15 cellular contexts compared by ENCODE assay signal in the genomic region with DNA sequence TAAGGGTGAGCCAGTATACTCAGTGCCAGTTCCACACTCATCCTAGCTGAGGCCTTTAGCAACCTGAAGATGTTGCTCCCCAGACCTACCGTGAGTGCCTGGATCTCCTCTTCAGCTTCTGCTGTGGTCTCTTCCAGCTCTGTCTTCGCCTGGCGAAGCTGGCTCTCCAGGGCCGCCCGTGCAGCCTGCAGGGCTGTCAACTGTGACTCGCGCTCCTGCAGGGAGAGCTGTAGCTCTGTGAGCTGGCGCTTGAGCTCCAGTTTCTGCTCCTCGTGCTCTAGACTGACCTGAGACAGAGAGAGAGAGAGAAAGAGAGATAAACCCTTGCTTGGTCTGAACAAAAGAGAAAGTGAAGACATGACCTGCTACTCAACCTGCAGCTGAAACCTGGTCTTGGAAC.
DNase-seq lines count a peak whose midpoint lies in the region; ATAC-seq and TF ChIP-seq lines count a peak whose summit lies in the region.
"Had no signal": no experiment of that assay in that cellular context is flagged by ENCODE, and none has a peak within 500 bp of the region (broad histone marks: within the 10 kb centered on the region; RNA-seq: fewer than 3 reads in every experiment).

No MANE protein-coding gene starts in this region.

- BruUV-seq in PC-3 (replicated peaks; lab: Mats Ljungman, UMichigan) (no TSS peak), PC-9 (replicated peaks; lab: Mats Ljungman, UMichigan) (no TSS peak), MCF 10A (replicated peaks; lab: Mats Ljungman, UMichigan) (no TSS peak)

- no peaks in the 10 kb centered on the region for H3K4me1 Mint-ChIP-seq in nephron progenitor cell
- H3K4me1 Mint-ChIP-seq in MCF 10A (ENCODE audit: insufficient read depth, unreplicated experiment) = no peaks in the 10 kb centered on the region
- H3K4me1 Mint-ChIP-seq: B cell, IgD-negative memory B cell had no signal

- H3K4me3 ChIP-seq in PC-3 (ENCODE audit: low read length) (no peak overlapping the region), epithelial cell of proximal tubule (ENCODE audit: low read depth, low read length) (peak overlapping the region; percentile 41), PC-9 (no peak overlapping the region)

- H3K36me3 Mint-ChIP-seq in nephron progenitor cell (ENCODE audit: low read depth) = peaks cover 83% of the 10 kb centered on the region
- peaks cover 7% of the 10 kb centered on the region for H3K36me3 Mint-ChIP-seq in MCF 10A (ENCODE audit: insufficient read depth, unreplicated experiment)

- CTCF ChIA-PET in PC-3 (lab: Charles Lee) = no interaction called here
- CTCF ChIA-PET in PC-9 (lab: Charles Lee) = no interaction called here
- CTCF ChIA-PET in MCF 10A (lab: Yijun Ruan, JAX) = interaction anchor here (0.7 to 1.7 kb wide), 2 partner anchors 11 to 53 kb away, joined by 3 to 6 read pairs; no protein-coding TSS in a partner anchor

- H3K4me3 Mint-ChIP-seq in nephron progenitor cell = no peak overlapping the region
- H3K4me3 Mint-ChIP-seq in MCF 10A (ENCODE audit: unreplicated experiment) = no peak overlapping the region
- H3K4me3 Mint-ChIP-seq: B cell; CD4-positive, alpha-beta T cell; IgD-negative memory B cell had no signal

- no peak overlapping the region for H3K4me2 ChIP-seq in PC-3 (ENCODE audit: low read length)
- H3K4me2 ChIP-seq in PC-9 = no peak overlapping the region

- H3F3A ChIP-seq in PC-3 (ENCODE audit: low read length, unreplicated experiment) (no peaks in the 10 kb centered on the region), PC-9 (ENCODE audit: insufficient read depth, low read depth) (no peaks in the 10 kb centered on the region)

- intact Hi-C loops in PC-3 (cut with micrococcal nuclease) = no loop called here
- intact Hi-C loops in PC-9 (cut with micrococcal nuclease; ENCODE audit: unreplicated experiment) = no loop called here
- intact Hi-C loops in MCF 10A (cut with micrococcal nuclease) = no loop called here

- H3K4me1 ChIP-seq in PC-3 (ENCODE audit: insufficient read depth, low read length) = no peaks in the 10 kb centered on the region
- H3K4me1 ChIP-seq in PC-9 (replicated peaks; ENCODE audit: insufficient read depth) = no peaks in the 10 kb centered on the region

- H3K9me3 ChIP-seq in PC-3 (ENCODE audit: low read length) (no peaks in the 10 kb centered on the region), PC-9 (ENCODE audit: insufficient read depth, low read depth) (no peaks in the 10 kb centered on the region)

- no peaks in the 10 kb centered on the region for H3K27me3 ChIP-seq in PC-3 (ENCODE audit: low read length)
- H3K27me3 ChIP-seq in PC-9 (ENCODE audit: insufficient read depth, low read depth) = no peaks in the 10 kb centered on the region

- H3K27ac ChIP-seq in PC-3 (ENCODE audit: low read length) (no peak overlapping the region), PC-9 (no peak overlapping the region)

- H2AFZ ChIP-seq in PC-3 (ENCODE audit: low read length) (no peak overlapping the region), PC-9 (no peak overlapping the region)

- TF ChIP-seq CTCF in PC-3 (conservative IDR thresholded peaks at IDR 0.05; ENCODE audit: low read depth, low read length) (no peak), epithelial cell of proximal tubule (conservative IDR thresholded peaks at IDR 0.05; ENCODE audit: low read depth, low read length) (no peak), nephron progenitor cell (IDR thresholded peaks at IDR 0.05) (no peak), PC-9 (conservative IDR thresholded peaks at IDR 0.05) (no peak), MCF 10A (IDR thresholded peaks at IDR 0.05; ENCODE audit: unreplicated experiment) (no peak)

- peak; percentile 33; the same call in 1 of the 2 replicates for ATAC-seq in PC-3
- ATAC-seq: HCT116 had no signal

- H3K36me3 ChIP-seq in PC-3 (ENCODE audit: low read depth, low read length) (peaks cover 50% of the 10 kb centered on the region), PC-9 (ENCODE audit: low read depth) (no peaks in the 10 kb centered on the region)

- no peak overlapping the region for H3K9ac ChIP-seq in PC-3 (ENCODE audit: low read length)

- H3K9me3 Mint-ChIP-seq in nephron progenitor cell (peaks cover 2% of the 10 kb centered on the region), MCF 10A (ENCODE audit: unreplicated experiment) (no peaks in the 10 kb centered on the region)
- H3K9me3 Mint-ChIP-seq: CD4-positive, alpha-beta T cell; IgD-negative memory B cell had no signal

- POLR2A ChIA-PET in PC-3 (lab: Charles Lee; ENCODE audit: unreplicated experiment) = no interaction called here
- POLR2A ChIA-PET in PC-9 (lab: Charles Lee; ENCODE audit: unreplicated experiment) = no interaction called here
- POLR2A ChIA-PET in MCF 10A (lab: Yijun Ruan, JAX) = interaction anchor here (0.8 kb wide), 1 partner anchor 29 kb away, joined by 3 read pairs; no protein-coding TSS in a partner anchor

- H3K27ac Mint-ChIP-seq in nephron progenitor cell (peak overlapping the region; percentile 28), MCF 10A (ENCODE audit: low read depth, unreplicated experiment) (no peak overlapping the region)
- H3K27ac Mint-ChIP-seq: B cell; CD4-positive, alpha-beta T cell; IgD-negative memory B cell had no signal

- no peaks in the 10 kb centered on the region for H3K27me3 Mint-ChIP-seq in nephron progenitor cell (ENCODE audit: low read depth, poor library complexity)
- H3K27me3 Mint-ChIP-seq in MCF 10A (ENCODE audit: insufficient read depth, unreplicated experiment) = no peaks in the 10 kb centered on the region
- H3K27me3 Mint-ChIP-seq: B cell; CD4-positive, alpha-beta T cell; IgD-negative memory B cell had no signal

- H3K79me2 ChIP-seq in PC-3 (ENCODE audit: low read length) (no peaks in the 10 kb centered on the region), PC-9 (ENCODE audit: low read depth) (no peaks in the 10 kb centered on the region)

- DNase-seq in PC-3 (no peak), epithelial cell of proximal tubule (ENCODE audit: low read depth) (no peak), nephron progenitor cell (no peak), renal cortical epithelial cell (ENCODE audit: low read depth) (peak; percentile 51), PC-9 (no peak), MCF 10A (ENCODE audit: unreplicated experiment) (no peak), H4 (ENCODE audit: low spot score) (no peak)
- DNase-seq: ACHN; C1 segment of cervical spinal cord; Calu3; CD4-positive, alpha-beta T cell; DMS 273 treated with DMSO at 0.1 percent for 48 hours had no signal

- H3K9me2 ChIP-seq in PC-3 (replicated peaks; ENCODE audit: low read length) = no peaks in the 10 kb centered on the region
- H3K9me2 ChIP-seq in PC-9 (ENCODE audit: insufficient read depth) = no peaks in the 10 kb centered on the region

- H4K20me1 ChIP-seq in PC-3 (ENCODE audit: low read length) (no peaks in the 10 kb centered on the region), PC-9 (ENCODE audit: insufficient read depth) (no peaks in the 10 kb centered on the region)
